ENCODE assay signal across 10 cellular contexts in the genomic region with DNA sequence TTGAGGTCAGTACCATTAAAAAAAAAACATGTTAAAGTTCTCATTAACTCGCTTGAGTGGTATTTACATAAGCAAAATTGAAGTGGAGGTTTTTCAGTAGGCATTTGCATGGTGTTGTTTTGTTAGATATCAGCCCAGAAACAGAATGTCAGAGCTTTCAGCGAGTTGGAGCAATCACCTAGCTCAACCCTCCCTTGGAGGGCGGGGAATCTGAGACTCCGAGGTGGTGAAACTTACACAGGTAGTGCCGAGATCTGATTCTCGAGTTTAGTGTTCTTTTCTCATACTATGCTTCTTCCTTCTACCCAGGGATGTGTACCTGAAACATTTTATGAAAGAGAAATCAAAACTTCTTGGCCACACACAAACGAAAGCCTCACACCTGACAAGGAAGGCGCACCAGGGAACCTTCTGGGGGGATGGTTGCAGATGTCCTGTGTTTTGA. TPM values are rescaled to one million over a fixed set of nuclear protein-coding genes. Genes with fewer than 3 reads are reported as not detected.
DNase-seq lines count a peak whose midpoint lies in the region; ATAC-seq and TF ChIP-seq lines count a peak whose summit lies in the region.
"Had no signal": no experiment of that assay in that cellular context is flagged by ENCODE, and none has a peak within 500 bp of the region (broad histone marks: within the 10 kb centered on the region; RNA-seq: fewer than 3 reads in every experiment).

No MANE protein-coding gene starts in this region.

- no peaks in the 10 kb centered on the region for H3K27me3 Mint-ChIP-seq in activated CD8-positive, alpha-beta memory T cell treated with anti-CD3 and anti-CD28 coated beads, Interleukin-2, amount 10 ng/mL, durations not matched to agents 7 days and 5 days
- no peaks in the 10 kb centered on the region for H3K27me3 Mint-ChIP-seq in activated T-helper 1 cell treated with anti-CD3 and anti-CD28 coated beads, Interleukin-12 subunit alpha, Interleukin-12 subunit beta, Interleukin-2, Interleukin-4 antibody, amounts not matched to agents 30 ng/mL and 10 ng/mL and 1 ng/mL, durations not matched to agents 14 hours and 24 hours and 36 hours (ENCODE audit: insufficient read depth)

- no peak for TF ChIP-seq POLR2A in esophagus squamous epithelium (IDR thresholded peaks at IDR 0.05)

- DNase-seq in activated CD8-positive, alpha-beta memory T cell treated with anti-CD3 and anti-CD28 coated beads, Interleukin-2, amount 10 ng/mL, durations not matched to agents 7 days and 5 days: no peak
- no peak for DNase-seq in activated CD8-positive, alpha-beta memory T cell treated with anti-CD3 and anti-CD28 coated beads, Interleukin-2, amount 50 U/mL, for 4 hours
- DNase-seq in esophagus squamous epithelium (lab: John Stamatoyannopoulos, UW) (no peak), NK-92 (lab: John Stamatoyannopoulos, UW; ENCODE audit: unreplicated experiment) (no peak)
- DNase-seq in activated T-helper 1 cell treated with anti-CD3 and anti-CD28 coated beads, Interleukin-12 subunit alpha, Interleukin-12 subunit beta, Interleukin-2, Interleukin-4 antibody, amounts not matched to agents 30 ng/mL and 10 ng/mL and 1 ng/mL, durations not matched to agents 14 hours and 24 hours and 36 hours (ENCODE audit: low spot score): no peak
- DNase-seq: stimulated activated CD4-positive, alpha-beta T cell treated with anti-CD3 and anti-CD28 coated beads, Interleukin-15, amount 100 ng/mL, for 24 hours had no signal

- H3K4me3 Mint-ChIP-seq in activated CD8-positive, alpha-beta memory T cell treated with anti-CD3 and anti-CD28 coated beads, Interleukin-2, amount 10 ng/mL, durations not matched to agents 7 days and 5 days: no peak overlapping the region
- no peak overlapping the region for H3K4me3 Mint-ChIP-seq in activated T-helper 1 cell treated with anti-CD3 and anti-CD28 coated beads, Interleukin-12 subunit alpha, Interleukin-12 subunit beta, Interleukin-2, Interleukin-4 antibody, amounts not matched to agents 30 ng/mL and 10 ng/mL and 1 ng/mL, durations not matched to agents 14 hours and 24 hours and 36 hours

- no peaks in the 10 kb centered on the region for H3K9me3 ChIP-seq in esophagus squamous epithelium

- H3K27ac ChIP-seq in esophagus squamous epithelium: peak overlapping the region in 3 of 4 donors; percentile 51 to 98 (median 88)
- peak overlapping the region; percentile 87 for H3K27ac ChIP-seq in temporal lobe (ENCODE audit: low read depth, low read length)

- TF ChIP-seq CTCF in esophagus squamous epithelium (IDR thresholded peaks at IDR 0.05): no peak

- H3K4me1 ChIP-seq in esophagus squamous epithelium: peaks cover 18 to 94% (median 19%) of the 10 kb centered on the region in 3 donors

- H3K4me1 Mint-ChIP-seq in activated CD8-positive, alpha-beta memory T cell treated with anti-CD3 and anti-CD28 coated beads, Interleukin-2, amount 10 ng/mL, durations not matched to agents 7 days and 5 days: peaks cover 71% of the 10 kb centered on the region
- peaks cover 64% of the 10 kb centered on the region for H3K4me1 Mint-ChIP-seq in activated T-helper 1 cell treated with anti-CD3 and anti-CD28 coated beads, Interleukin-12 subunit alpha, Interleukin-12 subunit beta, Interleukin-2, Interleukin-4 antibody, amounts not matched to agents 30 ng/mL and 10 ng/mL and 1 ng/mL, durations not matched to agents 14 hours and 24 hours and 36 hours (ENCODE audit: low read depth)

- H3K27me3 ChIP-seq in esophagus squamous epithelium: no peaks in the 10 kb centered on the region

- CTCF ChIA-PET in activated CD8-positive, alpha-beta memory T cell treated with anti-CD3 and anti-CD28 coated beads, Interleukin-2, amount 10 ng/mL, durations not matched to agents 7 days and 5 days (lab: Charles Lee): interaction anchor here (1.0 kb wide), 1 partner anchor 51 kb away, joined by 3 read pairs; no protein-coding TSS in a partner anchor

- no peak for ATAC-seq in activated CD8-positive, alpha-beta memory T cell treated with anti-CD3 and anti-CD28 coated beads, Interleukin-2, amount 10 ng/mL, durations not matched to agents 7 days and 5 days
- peak; percentile 48 for ATAC-seq in HG03095 (IDR thresholded peaks at IDR 0.05; ENCODE audit: unreplicated experiment)
- ATAC-seq in GM18519 (IDR thresholded peaks at IDR 0.05; ENCODE audit: low FRiP score, unreplicated experiment): no peak
- ATAC-seq: HCT116 had no signal

- intact Hi-C loops in esophagus squamous epithelium (cut with DNase I): no loop called here
- intact Hi-C loops in activated T-helper 1 cell treated with anti-CD3 and anti-CD28 coated beads, Interleukin-12 subunit alpha, Interleukin-12 subunit beta, Interleukin-2, Interleukin-4 antibody, amounts not matched to agents 30 ng/mL and 10 ng/mL and 1 ng/mL, durations not matched to agents 14 hours and 24 hours and 36 hours (cut with micrococcal nuclease): loop anchor here (10.0 kb wide), 1 partner anchor 307 kb away; no protein-coding TSS in a partner anchor

- peaks cover 0 to 69% (median 7%) of the 10 kb centered on the region in 3 donors for H3K36me3 ChIP-seq in esophagus squamous epithelium

- WGBS in esophagus squamous epithelium, 2 donors: 64 to 67% methylated on average over 7 to 8 of the region's 8 CpGs

- peaks cover 70% of the 10 kb centered on the region for H3K36me3 Mint-ChIP-seq in activated CD8-positive, alpha-beta memory T cell treated with anti-CD3 and anti-CD28 coated beads, Interleukin-2, amount 10 ng/mL, durations not matched to agents 7 days and 5 days
- peaks cover 63% of the 10 kb centered on the region for H3K36me3 Mint-ChIP-seq in activated T-helper 1 cell treated with anti-CD3 and anti-CD28 coated beads, Interleukin-12 subunit alpha, Interleukin-12 subunit beta, Interleukin-2, Interleukin-4 antibody, amounts not matched to agents 30 ng/mL and 10 ng/mL and 1 ng/mL, durations not matched to agents 14 hours and 24 hours and 36 hours (ENCODE audit: low read depth)

- peak overlapping the region; percentile 4 for H3K27ac Mint-ChIP-seq in activated CD8-positive, alpha-beta memory T cell treated with anti-CD3 and anti-CD28 coated beads, Interleukin-2, amount 10 ng/mL, durations not matched to agents 7 days and 5 days
- H3K27ac Mint-ChIP-seq in activated T-helper 1 cell treated with anti-CD3 and anti-CD28 coated beads, Interleukin-12 subunit alpha, Interleukin-12 subunit beta, Interleukin-2, Interleukin-4 antibody, amounts not matched to agents 30 ng/mL and 10 ng/mL and 1 ng/mL, durations not matched to agents 14 hours and 24 hours and 36 hours: no peak overlapping the region

- H3K4me3 ChIP-seq in esophagus squamous epithelium: peak overlapping the region in 2 of 4 donors; percentile 16 to 42

- H3K9me3 Mint-ChIP-seq in activated CD8-positive, alpha-beta memory T cell treated with anti-CD3 and anti-CD28 coated beads, Interleukin-2, amount 10 ng/mL, durations not matched to agents 7 days and 5 days (ENCODE audit: low read depth): no peaks in the 10 kb centered on the region
- H3K9me3 Mint-ChIP-seq in activated T-helper 1 cell treated with anti-CD3 and anti-CD28 coated beads, Interleukin-12 subunit alpha, Interleukin-12 subunit beta, Interleukin-2, Interleukin-4 antibody, amounts not matched to agents 30 ng/mL and 10 ng/mL and 1 ng/mL, durations not matched to agents 14 hours and 24 hours and 36 hours: no peaks in the 10 kb centered on the region

RNA-seq across cellular contexts. Expression of gene SEC14L1, which starts 6.6 kb away (rescaled TPM):
- total RNA-seq in activated CD8-positive, alpha-beta memory T cell treated with anti-CD3 and anti-CD28 coated beads, Interleukin-2, amount 10 ng/mL, durations not matched to agents 7 days and 5 days: 100 to 1,000 TPM in 1 of 2 experiments, 10 to 100 TPM in 1; 98.5 to 146 TPM
- 10 to 100 TPM; 27.3 to 39.2 (median 32.8) TPM for total RNA-seq in esophagus squamous epithelium
- total RNA-seq in temporal lobe: 80.4 TPM
- total RNA-seq in activated T-helper 1 cell treated with anti-CD3 and anti-CD28 coated beads, Interleukin-12 subunit alpha, Interleukin-12 subunit beta, Interleukin-2, Interleukin-4 antibody, amounts not matched to agents 30 ng/mL and 10 ng/mL and 1 ng/mL, durations not matched to agents 14 hours and 24 hours and 36 hours: 77.6 and 81.9 TPM in 2 replicates
